ENCODE assay signal across 18 cellular contexts in the genomic region with DNA sequence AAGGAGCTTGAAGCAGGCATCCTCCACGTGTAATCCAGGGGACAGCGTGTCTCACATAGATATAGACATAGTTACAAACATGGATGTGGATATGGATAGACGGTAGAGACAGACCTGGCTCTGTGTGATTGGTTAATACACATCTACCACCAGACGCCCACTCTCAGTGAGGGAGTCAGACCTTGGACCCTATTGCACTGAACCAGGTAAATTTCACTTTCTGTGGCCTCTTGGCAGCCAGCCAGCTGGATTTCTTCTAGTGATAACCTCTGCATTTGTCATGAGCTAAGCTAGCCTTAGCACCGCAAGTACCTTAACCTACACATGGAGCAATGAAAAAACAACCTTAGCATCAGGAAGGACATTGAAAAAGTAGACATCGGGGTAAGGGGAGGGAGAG.
DNase-seq lines count a peak whose midpoint lies in the region; ATAC-seq, FAIRE-seq and TF ChIP-seq lines count a peak whose summit lies in the region.
"Had no signal": no experiment of that assay in that cellular context is flagged by ENCODE, and none has a peak within 500 bp of the region (broad histone marks: within the 10 kb centered on the region; RNA-seq: fewer than 3 reads in every experiment).

No MANE protein-coding gene starts in this region.

- H3K27ac ChIP-seq in HepG2 (ENCODE audit: extremely low read length, insufficient read depth, low read length): peak overlapping the region; percentile 67

- TF ChIP-seq CTCF in HepG2 (CRISPR knock-in tag; IDR thresholded peaks at IDR 0.05): no peak

- intact Hi-C loops in activated naive CD4-positive, alpha-beta T cell treated with anti-CD3 and anti-CD28 coated beads for 36 hours (cut with micrococcal nuclease): no loop called here
- intact Hi-C loops in HepG2 (cut with micrococcal nuclease; ENCODE audit: unreplicated experiment): no loop called here

- peaks cover 57% of the 10 kb centered on the region for H3K4me1 ChIP-seq in HepG2 (ENCODE audit: insufficient read depth, low read length)

- H3K4me3 ChIP-seq in HepG2 (replicated peaks in 1 of 3; ENCODE audit: insufficient read depth in 1 of 3, low read depth in 2 of 3, low read length in 3 of 3): no peak overlapping the region

- H3K27ac Mint-ChIP-seq in activated naive CD4-positive, alpha-beta T cell treated with anti-CD3 and anti-CD28 coated beads, Interleukin-2, amount 10 ng/mL, durations not matched to agents 7 days and 5 days: peak overlapping the region; percentile 45
- no peak overlapping the region for H3K27ac Mint-ChIP-seq in activated naive CD4-positive, alpha-beta T cell treated with anti-CD3 and anti-CD28 coated beads for 36 hours
- H3K27ac Mint-ChIP-seq: B cell; CD4-positive, alpha-beta memory T cell; H9 had no signal

- no peaks in the 10 kb centered on the region for H3K36me3 Mint-ChIP-seq in activated naive CD4-positive, alpha-beta T cell treated with anti-CD3 and anti-CD28 coated beads, Interleukin-2, amount 10 ng/mL, durations not matched to agents 7 days and 5 days
- H3K36me3 Mint-ChIP-seq in activated naive CD4-positive, alpha-beta T cell treated with anti-CD3 and anti-CD28 coated beads for 36 hours (ENCODE audit: low read depth): no peaks in the 10 kb centered on the region
- H3K36me3 Mint-ChIP-seq: CD4-positive, alpha-beta memory T cell had no signal

- H3K4me1 Mint-ChIP-seq in activated naive CD4-positive, alpha-beta T cell treated with anti-CD3 and anti-CD28 coated beads, Interleukin-2, amount 10 ng/mL, durations not matched to agents 7 days and 5 days: no peaks in the 10 kb centered on the region
- H3K4me1 Mint-ChIP-seq in activated naive CD4-positive, alpha-beta T cell treated with anti-CD3 and anti-CD28 coated beads for 36 hours (ENCODE audit: low read depth): no peaks in the 10 kb centered on the region
- H3K4me1 Mint-ChIP-seq: B cell; CD4-positive, alpha-beta memory T cell had no signal

- POLR2A ChIA-PET in HepG2 (lab: Yijun Ruan, JAX): interaction anchor here (1.4 to 3.0 kb wide), 3 partner anchors 10 to 73 kb away, joined by 3 to 13 read pairs (median 7); no protein-coding TSS in a partner anchor

- no peak for TF ChIP-seq POLR2A in HepG2 (IDR thresholded peaks at IDR 0.05; ENCODE audit: insufficient read depth in 1 of 2, low read depth in 2 of 2, low read length in 2 of 2)

- H3K79me2 ChIP-seq in HepG2 (ENCODE audit: insufficient read depth, low read length): no peaks in the 10 kb centered on the region

- H3K9ac ChIP-seq in HepG2 (ENCODE audit: insufficient read depth, low read depth, low read length): no peak overlapping the region

- ATAC-seq in HepG2: peak; percentile 96
- no peak for ATAC-seq in GM21447 (IDR thresholded peaks at IDR 0.05; ENCODE audit: unreplicated experiment)
- no peak for ATAC-seq in GM18868 (IDR thresholded peaks at IDR 0.05; ENCODE audit: unreplicated experiment)

- peak; percentile 77 for FAIRE-seq in HepG2 (lab: Jason Lieb, UNC)
- FAIRE-seq: A204.1, D721Med, G401.6 had no signal

- 15% methylated on average over 6 of the region's 6 CpGs for WGBS in HepG2 (ENCODE audit: low lambda C conversion rate)

- H3K4me2 ChIP-seq in HepG2 (ENCODE audit: low read depth, low read length): peak overlapping the region; percentile 45

- no peaks in the 10 kb centered on the region for H3K36me3 ChIP-seq in HepG2 (replicated peaks in 1 of 2; ENCODE audit: control insufficient read depth in 1 of 2, insufficient read depth in 2 of 2, low read length in 2 of 2)

- H3K27me3 ChIP-seq in HepG2 (ENCODE audit: control insufficient read depth in 1 of 2, insufficient read depth in 2 of 2, low read length in 2 of 2): no peaks in the 10 kb centered on the region

- no peak overlapping the region for H2AFZ ChIP-seq in HepG2 (ENCODE audit: low read length)

- no peaks in the 10 kb centered on the region for H4K20me1 ChIP-seq in HepG2 (ENCODE audit: insufficient read depth, low read length)

- CTCF ChIA-PET in activated naive CD4-positive, alpha-beta T cell treated with anti-CD3 and anti-CD28 coated beads, Interleukin-2, amount 10 ng/mL, durations not matched to agents 7 days and 5 days (lab: Charles Lee): no interaction called here
- CTCF ChIA-PET in activated naive CD4-positive, alpha-beta T cell treated with anti-CD3 and anti-CD28 coated beads for 36 hours (lab: Charles Lee): no interaction called here
- CTCF ChIA-PET in HepG2 (lab: Yijun Ruan, JAX; ENCODE audit: low intra/inter-chr PET ratio, low total read pairs): no interaction called here

- no peak for TF ChIP-seq RAD21 in HepG2 (CRISPR knock-in tag; IDR thresholded peaks at IDR 0.05)

- no peak for DNase-seq in activated naive CD4-positive, alpha-beta T cell treated with anti-CD3 and anti-CD28 coated beads, Interleukin-2, amount 10 ng/mL, durations not matched to agents 7 days and 5 days
- no peak for DNase-seq in activated naive CD4-positive, alpha-beta T cell treated with anti-CD3 and anti-CD28 coated beads for 36 hours
- DNase-seq in HuH-7.5 (ENCODE audit: low spot score) (peak; percentile 11), HepG2 (ENCODE audit: low spot score) (peak; percentile 86)
- no peak for DNase-seq in effector CD4-positive, alpha-beta T cell
- DNase-seq: C1 segment of cervical spinal cord; CD4-positive, alpha-beta memory T cell; DMS153; DMS79 treated with DMSO at 0.1 percent for 48 hours; EL; GOT3; H9 had no signal

- H3K9me3 ChIP-seq in HepG2 (ENCODE audit: low read length): no peaks in the 10 kb centered on the region

- in situ Hi-C loops in HepG2 (cut with HindIII; ENCODE audit: extremely low pct_ligation_motif_present, low pct_unique_long_range_greater_than_20kb): no loop called here

- no TSS peak for BruUV-seq in HepG2 (replicated peaks; lab: Mats Ljungman, UMichigan)

- H3K4me3 Mint-ChIP-seq in activated naive CD4-positive, alpha-beta T cell treated with anti-CD3 and anti-CD28 coated beads, Interleukin-2, amount 10 ng/mL, durations not matched to agents 7 days and 5 days: no peak overlapping the region
- no peak overlapping the region for H3K4me3 Mint-ChIP-seq in activated naive CD4-positive, alpha-beta T cell treated with anti-CD3 and anti-CD28 coated beads for 36 hours
- H3K4me3 Mint-ChIP-seq: B cell; CD4-positive, alpha-beta memory T cell; H9 had no signal

- H3K27me3 Mint-ChIP-seq in activated naive CD4-positive, alpha-beta T cell treated with anti-CD3 and anti-CD28 coated beads, Interleukin-2, amount 10 ng/mL, durations not matched to agents 7 days and 5 days: no peaks in the 10 kb centered on the region
- H3K27me3 Mint-ChIP-seq in activated naive CD4-positive, alpha-beta T cell treated with anti-CD3 and anti-CD28 coated beads for 36 hours (ENCODE audit: low read depth): peaks cover 1% of the 10 kb centered on the region

- H3K9me3 Mint-ChIP-seq in activated naive CD4-positive, alpha-beta T cell treated with anti-CD3 and anti-CD28 coated beads, Interleukin-2, amount 10 ng/mL, durations not matched to agents 7 days and 5 days: no peaks in the 10 kb centered on the region
- H3K9me3 Mint-ChIP-seq in activated naive CD4-positive, alpha-beta T cell treated with anti-CD3 and anti-CD28 coated beads for 36 hours: no peaks in the 10 kb centered on the region
- H3K9me3 Mint-ChIP-seq: CD4-positive, alpha-beta memory T cell; H9 had no signal

- TF ChIP-seq EP300 in HepG2 (IDR thresholded peaks at IDR 0.05; ENCODE audit: low read depth in 2 of 2, low read length in 2 of 2) (peak in 1 of 2 experiments; percentile 65; a peak in 2 of 4 replicates), HepG2 (CRISPR knock-in tag; IDR thresholded peaks at IDR 0.05; ENCODE audit: borderline replicate concordance) (no peak)

TF ChIP-seq in HepG2, 621 proteins besides CTCF, POLR2A, EP300 and RAD21 (continues in another document):
- TF ChIP-seq, protein P1, sequence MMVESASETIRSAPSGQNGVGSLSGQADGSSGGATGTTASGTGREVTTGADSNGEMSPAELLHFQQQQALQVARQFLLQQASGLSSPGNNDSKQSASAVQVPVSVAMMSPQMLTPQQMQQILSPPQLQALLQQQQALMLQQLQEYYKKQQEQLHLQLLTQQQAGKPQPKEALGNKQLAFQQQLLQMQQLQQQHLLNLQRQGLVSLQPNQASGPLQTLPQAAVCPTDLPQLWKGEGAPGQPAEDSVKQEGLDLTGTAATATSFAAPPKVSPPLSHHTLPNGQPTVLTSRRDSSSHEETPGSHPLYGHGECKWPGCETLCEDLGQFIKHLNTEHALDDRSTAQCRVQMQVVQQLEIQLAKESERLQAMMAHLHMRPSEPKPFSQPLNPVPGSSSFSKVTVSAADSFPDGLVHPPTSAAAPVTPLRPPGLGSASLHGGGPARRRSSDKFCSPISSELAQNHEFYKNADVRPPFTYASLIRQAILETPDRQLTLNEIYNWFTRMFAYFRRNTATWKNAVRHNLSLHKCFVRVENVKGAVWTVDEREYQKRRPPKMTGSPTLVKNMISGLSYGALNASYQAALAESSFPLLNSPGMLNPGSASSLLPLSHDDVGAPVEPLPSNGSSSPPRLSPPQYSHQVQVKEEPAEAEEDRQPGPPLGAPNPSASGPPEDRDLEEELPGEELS (CRISPR knock-in tag; IDR thresholded peaks at IDR 0.05): peak; percentile 33; the same call in 1 of the 2 replicates
- TF ChIP-seq NCOR1 (IDR thresholded peaks at IDR 0.05; ENCODE audit: borderline replicate concordance, low read length) (peak; percentile 57; the same call in 1 of the 2 replicates), NONO (IDR thresholded peaks at IDR 0.05) (no peak), NONO (CRISPR knock-in tag; conservative IDR thresholded peaks at IDR 0.05) (0 out of 2 replicates have a peak, but pooled peaks have one; percentile 9), HDAC1 (CRISPR knock-in tag; IDR thresholded peaks at IDR 0.05) (peak; percentile 33; the same call in 1 of the 2 replicates), LCORL (IDR thresholded peaks at IDR 0.05) (0 out of 2 replicates have a peak, but pooled peaks have one; percentile 40), LCORL (CRISPR knock-in tag; IDR thresholded peaks at IDR 0.05) (no peak), ZNF24 (IDR thresholded peaks at IDR 0.05) (0 out of 2 replicates have a peak, but pooled peaks have one; percentile 43), SALL1 (CRISPR knock-in tag; IDR thresholded peaks at IDR 0.05) (peak; percentile 74), ZEB1 (IDR thresholded peaks at IDR 0.05; ENCODE audit: insufficient replicate concordance, low read depth) (peak; percentile 40)
- TF ChIP-seq, protein P2, sequence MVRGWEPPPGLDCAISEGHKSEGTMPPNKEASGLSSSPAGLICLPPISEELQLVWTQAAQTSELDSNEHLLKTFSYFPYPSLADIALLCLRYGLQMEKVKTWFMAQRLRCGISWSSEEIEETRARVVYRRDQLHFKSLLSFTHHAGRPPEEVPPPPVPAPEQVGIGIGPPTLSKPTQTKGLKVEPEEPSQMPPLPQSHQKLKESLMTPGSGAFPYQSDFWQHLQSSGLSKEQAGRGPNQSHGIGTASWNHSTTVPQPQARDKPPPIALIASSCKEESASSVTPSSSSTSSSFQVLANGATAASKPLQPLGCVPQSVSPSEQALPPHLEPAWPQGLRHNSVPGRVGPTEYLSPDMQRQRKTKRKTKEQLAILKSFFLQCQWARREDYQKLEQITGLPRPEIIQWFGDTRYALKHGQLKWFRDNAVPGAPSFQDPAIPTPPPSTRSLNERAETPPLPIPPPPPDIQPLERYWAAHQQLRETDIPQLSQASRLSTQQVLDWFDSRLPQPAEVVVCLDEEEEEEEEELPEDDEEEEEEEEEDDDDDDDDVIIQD (CRISPR knock-in tag; IDR thresholded peaks at IDR 0.05; ENCODE audit: low read depth): 0 out of 2 replicates have a peak, but pooled peaks have one; percentile 17

Comparison
In these comparisons a context has a peak if more than half of its experiments do, and no peak if none do; other contexts are left out.
1. DNase-seq: peak in HuH-7.5 (single experiment) and HepG2 (single experiment); none in activated naive CD4-positive, alpha-beta T cell treated with anti-CD3 and anti-CD28 coated beads, Interleukin-2, amount 10 ng/mL, durations not matched to agents 7 days and 5 days (single experiment), activated naive CD4-positive, alpha-beta T cell treated with anti-CD3 and anti-CD28 coated beads for 36 hours (single experiment) and effector CD4-positive, alpha-beta T cell (single experiment).